In genomic region chr4:186693159-186693815, GRCh38 we compare ENCODE assay signal across 9 cellular contexts. TPM values are rescaled to one million over a fixed set of nuclear protein-coding genes. Genes with fewer than 3 reads are reported as not detected.
A peak's percentile ranks its signal among the peaks of the same experiment; 100 is the strongest.
DNase-seq lines count a peak whose midpoint lies in the region; ATAC-seq, FAIRE-seq and TF ChIP-seq lines count a peak whose summit lies in the region.
"Had no signal": no experiment of that assay in that cellular context is flagged by ENCODE, and none has a peak within 500 bp of the region (broad histone marks: within the 10 kb centered on the region; RNA-seq: fewer than 3 reads in every experiment).

No MANE protein-coding gene starts in this region.

- FAIRE-seq in HTR-8/SVneo (lab: Jason Lieb, UNC), result peak; percentile 96

- H3K27me3 Mint-ChIP-seq in stimulated activated naive B cell treated with anti-CD40 and anti-IgM and Interleukin-4, amounts not matched to agents 10 μg/mL and 1 μg/mL and 100 μg/mL, for 72 hours, result no peaks in the 10 kb centered on the region

- no peak overlapping the region for H3K27ac Mint-ChIP-seq in stimulated activated naive B cell treated with anti-CD40 and anti-IgM and Interleukin-4, amounts not matched to agents 10 μg/mL and 1 μg/mL and 100 μg/mL, for 72 hours

- no peaks in the 10 kb centered on the region for H3K36me3 Mint-ChIP-seq in stimulated activated naive B cell treated with anti-CD40 and anti-IgM and Interleukin-4, amounts not matched to agents 10 μg/mL and 1 μg/mL and 100 μg/mL, for 72 hours

- intact Hi-C loops in lower leg skin (cut with DNase I; ENCODE audit: low total_unique reads), result no loop called here

- ATAC-seq in stimulated activated naive B cell treated with anti-CD40 and anti-IgM and Interleukin-4, amounts not matched to agents 10 μg/mL and 1 μg/mL and 100 μg/mL, for 72 hours (replicated peaks), result no peak

- H3K4me3 ChIP-seq in choroid plexus epithelial cell (ENCODE audit: low read depth, low read length), result no peak overlapping the region
- H3K4me3 ChIP-seq in lower leg skin (ENCODE audit: low read depth, poor library complexity, severe bottlenecking), result no peak overlapping the region

- peak; percentile 91 for DNase-seq in A172 (ENCODE audit: low spot score)
- peak; percentile 83 for DNase-seq in HTR-8/SVneo (ENCODE audit: insufficient read length, low spot score)
- DNase-seq in choroid plexus epithelial cell (ENCODE audit: low read depth), result peak; percentile 94
- peak; percentile 77 to 87 for DNase-seq in lower leg skin (ENCODE audit: low spot score in 2 of 2)
- no peak for DNase-seq in NOMO-1 treated with DMSO at 0.1 percent for 48 hours (lab: John Stamatoyannopoulos, UW; ENCODE audit: unreplicated experiment)
- no peak for DNase-seq in germinal center (ENCODE audit: low spot score)
- no peak for DNase-seq in stimulated activated naive B cell treated with anti-CD40 and anti-IgM and Interleukin-4, amounts not matched to agents 10 μg/mL and 1 μg/mL and 100 μg/mL, for 72 hours
- DNase-seq in hippocampal formation (lab: John Stamatoyannopoulos, UW), result no peak
- DNase-seq: NCI-H524 had no signal

- WGBS in lower leg skin, 2 donors, result 35 to 37% methylated on average over 17 of the region's 17 CpGs

- H3K9me3 Mint-ChIP-seq in stimulated activated naive B cell treated with anti-CD40 and anti-IgM and Interleukin-4, amounts not matched to agents 10 μg/mL and 1 μg/mL and 100 μg/mL, for 72 hours, result peaks cover 5 to 13% of the 10 kb centered on the region in 2 donors

- TF ChIP-seq POLR2A in lower leg skin (IDR thresholded peaks at IDR 0.05), result no peak

- no peak overlapping the region for H3K4me3 Mint-ChIP-seq in stimulated activated naive B cell treated with anti-CD40 and anti-IgM and Interleukin-4, amounts not matched to agents 10 μg/mL and 1 μg/mL and 100 μg/mL, for 72 hours

- TF ChIP-seq CTCF in choroid plexus epithelial cell (conservative IDR thresholded peaks at IDR 0.05; ENCODE audit: low read depth, low read length), result no peak
- TF ChIP-seq CTCF in lower leg skin (IDR thresholded peaks at IDR 0.05), result no peak

- no peaks in the 10 kb centered on the region for H3K4me1 Mint-ChIP-seq in stimulated activated naive B cell treated with anti-CD40 and anti-IgM and Interleukin-4, amounts not matched to agents 10 μg/mL and 1 μg/mL and 100 μg/mL, for 72 hours

RNA-seq across cellular contexts. Expression of gene FAT1, which starts 30.4 kb away (rescaled TPM):
- total RNA-seq in A172 (2014; rRNA removed; shearing (Covaris generic)), result 124 and 128 TPM in 2 replicates
- 100 to 1,000 TPM in 1 of 4 donors, 10 to 100 TPM in 3; 51.3 to 114 (median 72.2) TPM for total RNA-seq in lower leg skin

Comparison
In these comparisons a context has a peak if more than half of its experiments do, and no peak if none do; other contexts are left out.
1. DNase-seq: peak in A172 (single experiment), HTR-8/SVneo (single experiment), choroid plexus epithelial cell (single experiment) and lower leg skin (2 of 2); none in NOMO-1 treated with DMSO at 0.1 percent for 48 hours (single experiment), germinal center (single experiment), stimulated activated naive B cell treated with anti-CD40 and anti-IgM and Interleukin-4, amounts not matched to agents 10 μg/mL and 1 μg/mL and 100 μg/mL, for 72 hours (single experiment) and hippocampal formation (0 of 2).